2 cellular contexts compared by ENCODE assay signal in genomic region chr3:62481972-62482371, GRCh38.
TF ChIP-seq lines count a peak whose summit lies in the region.

No MANE protein-coding gene starts in this region.

TF ChIP-seq in GM23338, 12 proteins besides CTCF, POLR2A, EP300 and RAD21:
- TF ChIP-seq EZH2 (IDR thresholded peaks at IDR 0.05; ENCODE audit: low read depth, unreplicated experiment) (no peak), ZNF462 (CRISPR knock-in tag; IDR thresholded peaks at IDR 0.05) (peak; percentile 31; the same call in 1 of the 2 replicates)

TF ChIP-seq in H1, 55 proteins besides CTCF, POLR2A, EP300 and RAD21:
- TF ChIP-seq BCL11A (IDR thresholded peaks at IDR 0.05; ENCODE audit: low read depth in 2 of 2, low read length in 2 of 2) (no peak), TEAD4 (IDR thresholded peaks at IDR 0.05; ENCODE audit: low read depth, low read length) (peak; percentile 42; the same call in 1 of the 2 replicates), SIN3A (conservative IDR thresholded peaks at IDR 0.05 in 1 of 2, IDR thresholded peaks at IDR 0.05 in 1 of 2; ENCODE audit: low read depth in 1 of 2, low read length in 2 of 2) (no peak)
